In the genomic region with DNA sequence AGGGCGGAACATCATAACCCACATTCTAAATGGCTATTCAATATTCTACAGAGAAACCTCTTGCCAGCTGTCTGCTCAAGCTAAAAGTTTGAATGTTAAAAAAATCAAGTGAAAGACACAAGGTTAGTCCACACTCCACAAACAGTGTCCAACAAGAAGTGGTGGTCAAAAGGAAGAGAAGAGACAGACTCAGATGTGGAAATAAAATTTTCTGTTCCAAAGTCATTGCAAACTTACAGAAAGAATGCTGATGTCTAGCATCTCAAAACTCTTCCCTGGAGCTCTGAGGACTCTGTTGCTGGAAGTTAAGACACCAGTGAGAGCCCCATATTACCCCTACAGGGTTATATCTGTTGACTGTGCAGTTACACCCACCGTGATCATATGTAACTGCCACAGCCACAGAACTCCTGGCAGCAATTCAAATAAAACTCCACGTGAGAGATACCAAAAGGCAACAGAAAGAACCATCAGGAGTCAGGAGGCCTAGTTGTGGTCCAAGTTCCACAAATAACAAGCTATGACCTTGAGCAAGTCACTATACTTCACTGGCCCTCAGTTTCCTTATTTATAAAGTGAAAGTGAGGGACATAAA, we compare ENCODE assay signal across 11 cellular contexts.
DNase-seq lines count a peak whose midpoint lies in the region; ATAC-seq and TF ChIP-seq lines count a peak whose summit lies in the region.
"Had no signal": no experiment of that assay in that cellular context is flagged by ENCODE, and none has a peak within 500 bp of the region (broad histone marks: within the 10 kb centered on the region; RNA-seq: fewer than 3 reads in every experiment).

No MANE protein-coding gene starts in this region.

- peaks cover 25% of the 10 kb centered on the region for H3K36me3 Mint-ChIP-seq in activated CD4-positive, alpha-beta T cell treated with anti-CD3 and anti-CD28 coated beads, Interleukin-2, amount 10 ng/mL, durations not matched to agents 24 days and 14 days (ENCODE audit: low read depth)

- H3K9me3 ChIP-seq in SK-N-SH (no peaks in the 10 kb centered on the region), heart right ventricle (no peaks in the 10 kb centered on the region)
- H3K9me3 ChIP-seq: thoracic aorta had no signal

- CTCF ChIA-PET in SK-N-SH (lab: Yijun Ruan, JAX): interaction anchor here (0.5 to 1.3 kb wide), 4 partner anchors 17 to 58 kb away, joined by 3 to 8 read pairs (median 6); no protein-coding TSS in a partner anchor

- peaks cover 52% of the 10 kb centered on the region for H4K20me1 ChIP-seq in SK-N-SH (ENCODE audit: insufficient read depth)

- no peak for DNase-seq in activated CD4-positive, alpha-beta T cell treated with anti-CD3 and anti-CD28 coated beads, Interleukin-2, amount 10 ng/mL, durations not matched to agents 24 days and 14 days
- no peak for DNase-seq in activated CD4-positive, alpha-beta T cell treated with anti-CD3 and anti-CD28 coated beads, Interleukin-2, amount 50 U/mL, for 48 hours
- DNase-seq in SK-N-SH: no peak
- DNase-seq in heart right ventricle: peak in 1 of 2 donors; percentile 68
- DNase-seq in stimulated activated naive CD8-positive, alpha-beta T cell treated with anti-CD3 and anti-CD28 coated beads, Interleukin-15, amount 100 ng/mL, for 72 hours: no peak
- DNase-seq in SW 1271 (lab: John Stamatoyannopoulos, UW): no peak
- DNase-seq in head of caudate nucleus: no peak
- no peak for DNase-seq in SHP77 treated with DMSO at 0.1 percent for 48 hours (lab: John Stamatoyannopoulos, UW)

- no peaks in the 10 kb centered on the region for H3K27me3 ChIP-seq in SK-N-SH (ENCODE audit: insufficient read depth)
- no peaks in the 10 kb centered on the region for H3K27me3 ChIP-seq in heart right ventricle

- TF ChIP-seq RAD21 in SK-N-SH (IDR thresholded peaks at IDR 0.05; ENCODE audit: low read length): no peak

- no peaks in the 10 kb centered on the region for H3K9me2 ChIP-seq in SK-N-SH

- H3K4me3 ChIP-seq in SK-N-SH (ENCODE audit: low read depth in 2 of 2, low read length in 1 of 2): no peak overlapping the region
- peak overlapping the region in 9 of 10 donors; percentile 12 to 39 (median 23) for H3K4me3 ChIP-seq in heart right ventricle
- H3K4me3 ChIP-seq: thoracic aorta had no signal

- H3K9ac ChIP-seq in SK-N-SH: no peak overlapping the region

- POLR2A ChIA-PET in SK-N-SH (lab: Yijun Ruan, JAX): interaction anchor here (0.5 kb wide), 1 partner anchor 102 kb away, joined by 5 read pairs; no protein-coding TSS in a partner anchor

- H3K9me3 Mint-ChIP-seq in activated CD4-positive, alpha-beta T cell treated with anti-CD3 and anti-CD28 coated beads, Interleukin-2, amount 10 ng/mL, durations not matched to agents 24 days and 14 days: no peaks in the 10 kb centered on the region
- H3K9me3 Mint-ChIP-seq in stimulated activated naive CD8-positive, alpha-beta T cell treated with anti-CD3 and anti-CD28 coated beads, Interleukin-15, amount 100 ng/mL, for 72 hours: no peaks in the 10 kb centered on the region
- H3K9me3 Mint-ChIP-seq: brain, neural crest cell had no signal

- peaks cover 21% of the 10 kb centered on the region for H3F3A ChIP-seq in SK-N-SH (replicated peaks; ENCODE audit: insufficient read depth)

- peak overlapping the region in 1 of 2 experiments; percentile 35; a peak in 1 of 4 replicates for H3K27ac ChIP-seq in SK-N-SH (ENCODE audit: low read depth in 2 of 2, low read length in 1 of 2)
- peak overlapping the region; percentile 31 to 80 (median 68) for H3K27ac ChIP-seq in heart right ventricle
- H3K27ac ChIP-seq: thoracic aorta had no signal

- H3K4me2 ChIP-seq in SK-N-SH: peak overlapping the region; percentile 23; the same call in 1 of the 2 replicates

- intact Hi-C loops in activated CD4-positive, alpha-beta T cell treated with anti-CD3 and anti-CD28 coated beads, Interleukin-2, amount 10 ng/mL, durations not matched to agents 24 days and 14 days (cut with micrococcal nuclease): loop anchor here (5.0 kb wide), 1 partner anchor 45 kb away; no protein-coding TSS in a partner anchor
- intact Hi-C loops in heart right ventricle (cut with DNase I) (no loop called here), head of caudate nucleus (cut with DNase I) (no loop called here)

- no peak for TF ChIP-seq CTCF in SK-N-SH (IDR thresholded peaks at IDR 0.05)
- no peak for TF ChIP-seq CTCF in heart right ventricle (IDR thresholded peaks at IDR 0.05)

- H3K4me1 ChIP-seq in SK-N-SH (ENCODE audit: control insufficient read depth in 1 of 2, insufficient read depth in 2 of 2, low read depth in 1 of 2, low read length in 1 of 2) (peaks cover 9 to 28% of the 10 kb centered on the region in 2 experiments; a peak in 2 of 4 replicates), heart right ventricle (peaks cover 3 to 87% (median 57%) of the 10 kb centered on the region in 9 donors)

- no peak overlapping the region for H2AFZ ChIP-seq in SK-N-SH (ENCODE audit: low read depth)

- peak overlapping the region; percentile 32 for H3K27ac Mint-ChIP-seq in activated CD4-positive, alpha-beta T cell treated with anti-CD3 and anti-CD28 coated beads, Interleukin-2, amount 10 ng/mL, durations not matched to agents 24 days and 14 days
- H3K27ac Mint-ChIP-seq in stimulated activated naive CD8-positive, alpha-beta T cell treated with anti-CD3 and anti-CD28 coated beads, Interleukin-15, amount 100 ng/mL, for 72 hours: peak overlapping the region; percentile 20 to 67

- WGBS in SK-N-SH (ENCODE audit: low lambda C conversion rate): 73% methylated on average over 3 of the region's 3 CpGs
- 20 to 28% methylated on average over 3 of the region's 3 CpGs for WGBS in heart right ventricle, 2 donors

- H3K36me3 ChIP-seq in SK-N-SH (replicated peaks in 1 of 2; ENCODE audit: control insufficient read depth in 1 of 2, insufficient read depth in 2 of 2, low read length in 1 of 2): no peaks in the 10 kb centered on the region
- no peaks in the 10 kb centered on the region for H3K36me3 ChIP-seq in heart right ventricle
- H3K36me3 ChIP-seq: thoracic aorta had no signal

- peaks cover 89% of the 10 kb centered on the region for H3K79me2 ChIP-seq in SK-N-SH (ENCODE audit: insufficient read depth)

- no peaks in the 10 kb centered on the region for H3K27me3 Mint-ChIP-seq in activated CD4-positive, alpha-beta T cell treated with anti-CD3 and anti-CD28 coated beads, Interleukin-2, amount 10 ng/mL, durations not matched to agents 24 days and 14 days
- H3K27me3 Mint-ChIP-seq in stimulated activated naive CD8-positive, alpha-beta T cell treated with anti-CD3 and anti-CD28 coated beads, Interleukin-15, amount 100 ng/mL, for 72 hours: no peaks in the 10 kb centered on the region

- peaks cover 64% of the 10 kb centered on the region for H3K4me1 Mint-ChIP-seq in activated CD4-positive, alpha-beta T cell treated with anti-CD3 and anti-CD28 coated beads, Interleukin-2, amount 10 ng/mL, durations not matched to agents 24 days and 14 days
- H3K4me1 Mint-ChIP-seq in stimulated activated naive CD8-positive, alpha-beta T cell treated with anti-CD3 and anti-CD28 coated beads, Interleukin-15, amount 100 ng/mL, for 72 hours: peaks cover 93% of the 10 kb centered on the region

- peak; percentile 40 to 82 (median 70) for ATAC-seq in heart right ventricle
- ATAC-seq in stimulated activated naive CD8-positive, alpha-beta T cell treated with anti-CD3 and anti-CD28 coated beads, Interleukin-15, amount 100 ng/mL, for 72 hours: peak; percentile 48

- H3K4me3 Mint-ChIP-seq in activated CD4-positive, alpha-beta T cell treated with anti-CD3 and anti-CD28 coated beads, Interleukin-2, amount 10 ng/mL, durations not matched to agents 24 days and 14 days: peak overlapping the region; percentile 42
- peak overlapping the region; percentile 70 for H3K4me3 Mint-ChIP-seq in stimulated activated naive CD8-positive, alpha-beta T cell treated with anti-CD3 and anti-CD28 coated beads, Interleukin-15, amount 100 ng/mL, for 72 hours
- H3K4me3 Mint-ChIP-seq: brain, neural crest cell had no signal

- no peak for TF ChIP-seq EP300 in SK-N-SH (IDR thresholded peaks at IDR 0.05; ENCODE audit: borderline replicate concordance in 1 of 2, low read depth in 1 of 2, low read length in 1 of 2)

TF ChIP-seq in SK-N-SH, 30 proteins besides CTCF, POLR2A, EP300 and RAD21 (continues in another document):
- TF ChIP-seq SIN3A (IDR thresholded peaks at IDR 0.05; ENCODE audit: borderline replicate concordance, low read depth, low read length) (no peak), TAF1 (IDR thresholded peaks at IDR 0.05; ENCODE audit: borderline replicate concordance, low read depth, low read length) (no peak), NRF1 (IDR thresholded peaks at IDR 0.05; ENCODE audit: low read depth, low read length) (no peak), NFIC (IDR thresholded peaks at IDR 0.05; ENCODE audit: borderline replicate concordance) (no peak), USF1 (IDR thresholded peaks at IDR 0.05; ENCODE audit: borderline replicate concordance, low read depth) (no peak), POLR2AphosphoS5 (IDR thresholded peaks at IDR 0.05; ENCODE audit: low read depth, low read length) (no peak), SMC3 (IDR thresholded peaks at IDR 0.05; ENCODE audit: low read depth, low read length) (no peak), RFX5 (IDR thresholded peaks at IDR 0.05; ENCODE audit: low read length) (no peak), YY1 (IDR thresholded peaks at IDR 0.05; ENCODE audit: low read depth) (no peak), RXRA (IDR thresholded peaks at IDR 0.05; ENCODE audit: borderline replicate concordance, low read depth) (no peak), MAX (IDR thresholded peaks at IDR 0.05; ENCODE audit: low read depth) (no peak)
- TF ChIP-seq, protein P1, sequence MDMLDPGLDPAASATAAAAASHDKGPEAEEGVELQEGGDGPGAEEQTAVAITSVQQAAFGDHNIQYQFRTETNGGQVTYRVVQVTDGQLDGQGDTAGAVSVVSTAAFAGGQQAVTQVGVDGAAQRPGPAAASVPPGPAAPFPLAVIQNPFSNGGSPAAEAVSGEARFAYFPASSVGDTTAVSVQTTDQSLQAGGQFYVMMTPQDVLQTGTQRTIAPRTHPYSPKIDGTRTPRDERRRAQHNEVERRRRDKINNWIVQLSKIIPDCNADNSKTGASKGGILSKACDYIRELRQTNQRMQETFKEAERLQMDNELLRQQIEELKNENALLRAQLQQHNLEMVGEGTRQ (IDR thresholded peaks at IDR 0.05; ENCODE audit: borderline replicate concordance, low read depth, low read length): no peak

Comparison
In these comparisons a context has a peak if more than half of its experiments do, and no peak if none do; other contexts are left out.
1. H3K4me3 ChIP-seq: peak in heart right ventricle (9 of 10); none in SK-N-SH (0 of 2).